23 cellular contexts compared by ENCODE assay signal in genomic region chr2:25104741-25105140, GRCh38.
"Had no signal": no experiment of that assay in that cellular context is flagged by ENCODE, and none has a peak within 500 bp of the region (broad histone marks: within the 10 kb centered on the region; RNA-seq: fewer than 3 reads in every experiment).

No MANE protein-coding gene starts in this region.

- FAIRE-seq: endometrium, frontal cortex, islet of Langerhans, urothelium cell line had no signal

- H3K36me3 ChIP-seq: adrenal gland, ascending aorta, cardiac muscle cell, colonic mucosa, right lobe of liver, thoracic aorta had no signal

- H3K27ac ChIP-seq: adrenal gland, ascending aorta, cardiac muscle cell, colonic mucosa, right lobe of liver, thoracic aorta had no signal

- H3K9me3 ChIP-seq: adrenal gland, ascending aorta, colonic mucosa, right lobe of liver, thoracic aorta had no signal

- H3K4me1 ChIP-seq: ascending aorta, colonic mucosa, right lobe of liver had no signal

- DNase-seq: activated CD4-positive, alpha-beta T cell treated with anti-CD3 and anti-CD28 coated beads for 36 hours; activated CD4-positive, CD25-positive, alpha-beta regulatory T cell; activated CD8-positive, alpha-beta memory T cell treated with anti-CD3 and anti-CD28 coated beads, Interleukin-2, amount 10 ng/mL, durations not matched to agents 7 days and 5 days; activated CD8-positive, alpha-beta T cell treated with anti-CD3 and anti-CD28 coated beads, Interleukin-2, amount 10 ng/mL, durations not matched to agents 7 days and 5 days; activated naive CD4-positive, alpha-beta T cell treated with Interleukin-2 at 50 U/mL for 16 hours; activated naive CD8-positive, alpha-beta T cell treated with anti-CD3 and anti-CD28 coated beads for 36 hours; activated T-cell treated with anti-CD3 and anti-CD28 coated beads, Interleukin-2, amount 50 U/mL, for 48 hours; adrenal gland; cerebellar nuclear complex; colonic mucosa; effector CD8-positive, alpha-beta T cell; left ventricle myocardium superior; right lobe of liver; stimulated activated CD4-positive, alpha-beta T cell treated with anti-CD3 and anti-CD28 coated beads, Interleukin-2, amount 100 ng/mL, for 48 hours; stimulated activated naive CD8-positive, alpha-beta T cell treated with anti-CD3 and anti-CD28 coated beads, Interleukin-15, Interleukin-2, amounts not matched to agents 100 U/mL and 50 U/mL, for 24 hours; T-helper 17 cell had no signal

- H3K4me3 ChIP-seq: adrenal gland, ascending aorta, cardiac muscle cell, colonic mucosa, right lobe of liver, thoracic aorta had no signal

- ATAC-seq: activated CD8-positive, alpha-beta memory T cell treated with anti-CD3 and anti-CD28 coated beads, Interleukin-2, amount 10 ng/mL, durations not matched to agents 7 days and 5 days; activated CD8-positive, alpha-beta T cell treated with anti-CD3 and anti-CD28 coated beads, Interleukin-2, amount 10 ng/mL, durations not matched to agents 7 days and 5 days; left ventricle myocardium superior; right lobe of liver; T-helper 17 cell had no signal

- H3K27me3 ChIP-seq: adrenal gland, ascending aorta, cardiac muscle cell, colonic mucosa, right lobe of liver had no signal
